In the genomic region with DNA sequence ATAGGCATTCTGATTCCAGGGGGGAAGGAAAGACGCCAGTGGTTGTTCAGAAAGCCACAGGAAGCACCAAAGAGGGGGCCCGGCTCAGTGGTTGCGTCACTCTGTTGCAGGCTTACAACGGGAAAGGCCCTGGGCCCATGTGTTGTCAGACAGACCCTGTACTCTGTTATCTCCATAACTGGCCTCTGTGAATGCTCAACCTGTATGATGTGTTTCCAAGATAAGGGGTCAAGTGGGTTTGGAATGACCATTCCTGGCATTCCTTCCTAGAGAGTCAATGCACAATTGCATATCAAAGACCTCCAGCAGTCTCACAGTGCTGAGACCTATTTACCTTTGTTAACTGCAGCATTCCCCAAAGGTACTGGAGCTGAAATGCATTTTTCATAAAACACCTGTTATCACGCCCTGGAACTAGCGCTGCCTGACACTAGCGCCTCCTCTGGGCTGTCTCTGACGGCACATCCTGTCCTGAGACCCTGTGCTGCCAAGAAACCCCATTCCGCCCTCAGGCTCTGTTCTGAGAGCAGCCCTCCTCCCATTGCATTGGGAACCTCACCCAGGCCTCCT, we compare ENCODE assay signal across 1 cellular context.
TF ChIP-seq lines count a peak whose summit lies in the region.

No MANE protein-coding gene starts in this region.

TF ChIP-seq in GM23338, 12 proteins besides CTCF, POLR2A, EP300 and RAD21 (continued from another document):
- peak; percentile 92 for TF ChIP-seq ZNF462 (CRISPR knock-in tag; IDR thresholded peaks at IDR 0.05)
- TF ChIP-seq ZNF114 (CRISPR knock-in tag; IDR thresholded peaks at IDR 0.05), result no peak
- no peak for TF ChIP-seq STAT1 (IDR thresholded peaks at IDR 0.05; ENCODE audit: unreplicated experiment)
- no peak for TF ChIP-seq EZH2phosphoT487 (IDR thresholded peaks at IDR 0.05; ENCODE audit: unreplicated experiment)
